Comparison of ENCODE assay signal across 19 cellular contexts in genomic region chr2:166413255-166413654, GRCh38. TPM values are rescaled to one million over a fixed set of nuclear protein-coding genes. Genes with fewer than 3 reads are reported as not detected.
DNase-seq lines count a peak whose midpoint lies in the region; ATAC-seq and TF ChIP-seq lines count a peak whose summit lies in the region.
"Had no signal": no experiment of that assay in that cellular context is flagged by ENCODE, and none has a peak within 500 bp of the region (broad histone marks: within the 10 kb centered on the region; RNA-seq: fewer than 3 reads in every experiment).

No MANE protein-coding gene starts in this region.

- no peaks in the 10 kb centered on the region for H3K36me3 Mint-ChIP-seq in dendritic cell treated with granulocyte-macrophage colony-stimulating factor and Interleukin-4, amounts not matched to agents 40 ng/mL and 50 ng/mL, for 4 days (ENCODE audit: low read depth)
- H3K36me3 Mint-ChIP-seq in type B pancreatic cell: no peaks in the 10 kb centered on the region
- H3K36me3 Mint-ChIP-seq: activated naive CD4-positive, alpha-beta T cell treated with anti-CD3 and anti-CD28 coated beads, Interleukin-2, amount 50 U/mL, for 72 hours had no signal

- H3K27ac Mint-ChIP-seq in dendritic cell treated with granulocyte-macrophage colony-stimulating factor and Interleukin-4, amounts not matched to agents 40 ng/mL and 50 ng/mL, for 4 days: peak overlapping the region; percentile 60
- H3K27ac Mint-ChIP-seq in type B pancreatic cell: no peak overlapping the region
- H3K27ac Mint-ChIP-seq: activated naive CD4-positive, alpha-beta T cell treated with anti-CD3 and anti-CD28 coated beads, Interleukin-2, amount 50 U/mL, for 72 hours; activated T-helper 1 cell treated with anti-CD3 and anti-CD28 coated beads, Interleukin-12 subunit alpha, Interleukin-12 subunit beta, Interleukin-2, Interleukin-4 antibody, amounts not matched to agents 30 ng/mL and 10 ng/mL and 1 ng/mL, durations not matched to agents 14 hours and 24 hours and 36 hours had no signal

- H3K9me3 Mint-ChIP-seq in dendritic cell treated with granulocyte-macrophage colony-stimulating factor and Interleukin-4, amounts not matched to agents 40 ng/mL and 50 ng/mL, for 4 days: peaks cover 8% of the 10 kb centered on the region
- H3K9me3 Mint-ChIP-seq in type B pancreatic cell: no peaks in the 10 kb centered on the region
- H3K9me3 Mint-ChIP-seq: activated naive CD4-positive, alpha-beta T cell treated with anti-CD3 and anti-CD28 coated beads, Interleukin-2, amount 50 U/mL, for 72 hours; activated T-helper 1 cell treated with anti-CD3 and anti-CD28 coated beads, Interleukin-12 subunit alpha, Interleukin-12 subunit beta, Interleukin-2, Interleukin-4 antibody, amounts not matched to agents 30 ng/mL and 10 ng/mL and 1 ng/mL, durations not matched to agents 14 hours and 24 hours and 36 hours; neural crest cell had no signal

- H3K4me3 Mint-ChIP-seq in dendritic cell treated with granulocyte-macrophage colony-stimulating factor and Interleukin-4, amounts not matched to agents 40 ng/mL and 50 ng/mL, for 4 days: no peak overlapping the region
- H3K4me3 Mint-ChIP-seq in type B pancreatic cell: no peak overlapping the region
- H3K4me3 Mint-ChIP-seq: activated T-helper 1 cell treated with anti-CD3 and anti-CD28 coated beads, Interleukin-12 subunit alpha, Interleukin-12 subunit beta, Interleukin-2, Interleukin-4 antibody, amounts not matched to agents 30 ng/mL and 10 ng/mL and 1 ng/mL, durations not matched to agents 14 hours and 24 hours and 36 hours; neural crest cell had no signal

- no peak for ATAC-seq in HG03439 (IDR thresholded peaks at IDR 0.05; ENCODE audit: unreplicated experiment)
- ATAC-seq: activated naive CD4-positive, alpha-beta T cell treated with anti-CD3 and anti-CD28 coated beads, Interleukin-2, amount 50 U/mL, for 72 hours; HCT116; Right ventricle myocardium inferior had no signal

- intact Hi-C loops in dendritic cell treated with granulocyte-macrophage colony-stimulating factor and Interleukin-4, amounts not matched to agents 40 ng/mL and 50 ng/mL, for 4 days (cut with micrococcal nuclease): loop anchor here (10.0 kb wide), 1 partner anchor 458 kb away; the partner anchor contains the start of gene TTC21B

- peaks cover 23% of the 10 kb centered on the region for H3K4me1 Mint-ChIP-seq in dendritic cell treated with granulocyte-macrophage colony-stimulating factor and Interleukin-4, amounts not matched to agents 40 ng/mL and 50 ng/mL, for 4 days (ENCODE audit: low read depth)
- no peaks in the 10 kb centered on the region for H3K4me1 Mint-ChIP-seq in type B pancreatic cell (ENCODE audit: unreplicated experiment)

- no peaks in the 10 kb centered on the region for H3K27me3 Mint-ChIP-seq in dendritic cell treated with granulocyte-macrophage colony-stimulating factor and Interleukin-4, amounts not matched to agents 40 ng/mL and 50 ng/mL, for 4 days
- H3K27me3 Mint-ChIP-seq in type B pancreatic cell: no peaks in the 10 kb centered on the region

- DNase-seq in EL (peak; percentile 8), LHCN-M2 (ENCODE audit: low read depth) (peak; percentile 18), SIG-M5 (lab: John Stamatoyannopoulos, UW) (peak; percentile 8), type B pancreatic cell (ENCODE audit: extremely low spot score, unreplicated experiment) (no peak), GM03348 (ENCODE audit: low spot score) (no peak), amygdala (lab: John Stamatoyannopoulos, UW) (no peak)
- DNase-seq: activated CD4-positive, alpha-beta T cell treated with anti-CD3 and anti-CD28 coated beads, Interleukin-2, amount 50 U/mL, for 1 hour; C1 segment of cervical spinal cord; cerebellar nuclear complex; NCI-H1417; NCI-H2107; substantia nigra had no signal

- TF ChIP-seq CTCF in type B pancreatic cell (conservative IDR thresholded peaks at IDR 0.05): no peak

RNA-seq across cellular contexts. Expression of gene SCN9A, which starts 37.5 kb away (rescaled TPM):
- 0.45 and 1.1 TPM in 2 replicates for total RNA-seq in LHCN-M2 (2014; rRNA removed)
- 0.15 TPM for polyA plus RNA-seq in LHCN-M2 (2012)
- 6.2 and 8.3 TPM in 2 replicates for total RNA-seq in type B pancreatic cell (ENCODE audit: low replicate concordance)

Comparison
In these comparisons a context has a peak if more than half of its experiments do, and no peak if none do; other contexts are left out.
1. DNase-seq: peak in EL (single experiment), LHCN-M2 (single experiment) and SIG-M5 (single experiment); none in type B pancreatic cell (single experiment), GM03348 (single experiment) and amygdala (0 of 56).